18 cellular contexts compared by ENCODE assay signal in genomic region chr6:156942266-156942665, GRCh38.
DNase-seq lines count a peak whose midpoint lies in the region; ATAC-seq, FAIRE-seq and TF ChIP-seq lines count a peak whose summit lies in the region.
"Had no signal": no experiment of that assay in that cellular context is flagged by ENCODE, and none has a peak within 500 bp of the region (broad histone marks: within the 10 kb centered on the region; RNA-seq: fewer than 3 reads in every experiment).

No MANE protein-coding gene starts in this region.

- H3K4me3 Mint-ChIP-seq in GM23338, result no peak overlapping the region
- H3K4me3 Mint-ChIP-seq: activated naive CD8-positive, alpha-beta T cell; T-helper 1 cell treated with Interleukin-12 subunit alpha and Interleukin-12 subunit beta and Interleukin-4 antibody, amounts not matched to agents 30 μg/mL and 1 μg/mL, for 36 hours had no signal

- no peaks in the 10 kb centered on the region for H3K9me2 ChIP-seq in SK-N-SH
- no peaks in the 10 kb centered on the region for H3K9me2 ChIP-seq in GM23338 (ENCODE audit: insufficient read depth)

- H3F3A ChIP-seq in SK-N-SH (replicated peaks; ENCODE audit: insufficient read depth), result peaks cover 6% of the 10 kb centered on the region
- H3F3A ChIP-seq in GM23338 (replicated peaks; ENCODE audit: low read depth), result no peaks in the 10 kb centered on the region; the same call in 1 of the 2 replicates

- TF ChIP-seq EP300 in SK-N-SH (IDR thresholded peaks at IDR 0.05; ENCODE audit: borderline replicate concordance in 1 of 2, low read depth in 1 of 2, low read length in 1 of 2), result no peak

- no peak overlapping the region for H3K27ac Mint-ChIP-seq in GM23338
- H3K27ac Mint-ChIP-seq: activated naive CD8-positive, alpha-beta T cell; T-helper 1 cell treated with Interleukin-12 subunit alpha and Interleukin-12 subunit beta and Interleukin-4 antibody, amounts not matched to agents 30 μg/mL and 1 μg/mL, for 36 hours had no signal

- TF ChIP-seq RAD21 in SK-N-SH (IDR thresholded peaks at IDR 0.05; ENCODE audit: low read length), result no peak

- POLR2A ChIA-PET in SK-N-SH (lab: Yijun Ruan, JAX), result no interaction called here

- peaks cover 64% of the 10 kb centered on the region for H4K20me1 ChIP-seq in SK-N-SH (ENCODE audit: insufficient read depth)
- H4K20me1 ChIP-seq in GM23338 (replicated peaks; ENCODE audit: insufficient read depth), result no peaks in the 10 kb centered on the region

- H2AFZ ChIP-seq in SK-N-SH (ENCODE audit: low read depth), result no peak overlapping the region
- no peak overlapping the region for H2AFZ ChIP-seq in GM23338

- H3K4me1 Mint-ChIP-seq in GM23338, result peaks cover 68% of the 10 kb centered on the region

- CTCF ChIA-PET in SK-N-SH (lab: Yijun Ruan, JAX), result interaction anchor here (0.9 to 3.3 kb wide), 5 partner anchors 8 to 383 kb away, joined by 3 to 21 read pairs (median 3); no protein-coding TSS in a partner anchor

- no peak overlapping the region for H2BK15ac ChIP-seq in mesendoderm (replicated peaks; ENCODE audit: low read depth)

- H3K4me3 ChIP-seq in SK-N-SH (ENCODE audit: low read depth in 2 of 2, low read length in 1 of 2) (no peak overlapping the region), GM23338 (no peak overlapping the region), mesendoderm (ENCODE audit: low read length) (no peak overlapping the region)
- H3K4me3 ChIP-seq: esophagus muscularis mucosa, right atrium auricular region, vagina had no signal

- H3K79me2 ChIP-seq in SK-N-SH (ENCODE audit: insufficient read depth), result peaks cover 95% of the 10 kb centered on the region
- peaks cover 88% of the 10 kb centered on the region for H3K79me2 ChIP-seq in GM23338 (replicated peaks; ENCODE audit: insufficient read depth)
- H3K79me2 ChIP-seq in mesendoderm (ENCODE audit: control insufficient read depth, insufficient read depth, low read length), result peaks cover 37% of the 10 kb centered on the region

- H2BK5ac ChIP-seq in mesendoderm (ENCODE audit: low read length), result no peak overlapping the region

- H3K56ac ChIP-seq in mesendoderm (ENCODE audit: low read length), result no peak overlapping the region

- H3K27ac ChIP-seq in SK-N-SH (ENCODE audit: low read depth in 2 of 2, low read length in 1 of 2) (no peak overlapping the region), GM23338 (ENCODE audit: low read depth) (no peak overlapping the region; the same call in 1 of the 2 replicates), mesendoderm (ENCODE audit: low read depth, low read length) (no peak overlapping the region)
- H3K27ac ChIP-seq: esophagus muscularis mucosa, right atrium auricular region, vagina had no signal

- no peaks in the 10 kb centered on the region; the same call in 2 of the 3 replicates for H3K36me3 Mint-ChIP-seq in GM23338 (ENCODE audit: low read depth)
- H3K36me3 Mint-ChIP-seq: CD4-positive, alpha-beta memory T cell had no signal

- no peaks in the 10 kb centered on the region for H3K9me3 ChIP-seq in SK-N-SH
- H3K9me3 ChIP-seq: esophagus muscularis mucosa, right atrium auricular region, vagina had no signal

- H3K4ac ChIP-seq in mesendoderm (ENCODE audit: low read depth, low read length), result no peak overlapping the region

- no peak overlapping the region for H2AK5ac ChIP-seq in mesendoderm (ENCODE audit: low read length)

- DNase-seq in SK-N-SH (no peak), GM23338 (ENCODE audit: low spot score) (peak; percentile 49), RCC 7860 (ENCODE audit: low spot score) (peak; percentile 5), mesendoderm (peak; percentile 90), HT-29 (ENCODE audit: low spot score) (no peak)
- DNase-seq in stimulated activated naive CD4-positive, alpha-beta T cell treated with Interleukin-2 at 50 U/mL for 16 hours (lab: John Stamatoyannopoulos, UW), result no peak
- DNase-seq: ACHN; activated CD4-positive, alpha-beta T cell treated with anti-CD3 and anti-CD28 coated beads for 4 hours; CD4-positive, alpha-beta memory T cell; mesenchymal stem cell had no signal

- H3K36me3 ChIP-seq in SK-N-SH (replicated peaks in 1 of 2; ENCODE audit: control insufficient read depth in 1 of 2, insufficient read depth in 2 of 2, low read length in 1 of 2) (peaks cover 0 to 10% of the 10 kb centered on the region in 2 experiments), GM23338 (ENCODE audit: insufficient read depth) (no peaks in the 10 kb centered on the region), mesendoderm (ENCODE audit: control insufficient read depth, insufficient read depth, low read length) (no peaks in the 10 kb centered on the region)
- H3K36me3 ChIP-seq: esophagus muscularis mucosa, right atrium auricular region, vagina had no signal

- peaks cover 2% of the 10 kb centered on the region for H3K27me3 Mint-ChIP-seq in GM23338 (ENCODE audit: insufficient read depth, low read depth, poor library complexity)
- H3K27me3 Mint-ChIP-seq: activated naive CD8-positive, alpha-beta T cell; CD4-positive, alpha-beta memory T cell had no signal

- no peaks in the 10 kb centered on the region for H3K27me3 ChIP-seq in SK-N-SH (ENCODE audit: insufficient read depth)
- no peaks in the 10 kb centered on the region for H3K27me3 ChIP-seq in GM23338 (ENCODE audit: insufficient read depth)
- H3K27me3 ChIP-seq in mesendoderm (ENCODE audit: insufficient read depth, low read length, poor library complexity), result no peaks in the 10 kb centered on the region
- H3K27me3 ChIP-seq: esophagus muscularis mucosa, right atrium auricular region, vagina had no signal

- no peak overlapping the region for H3K23ac ChIP-seq in mesendoderm (ENCODE audit: low read length)

- no CpG with 5 or more reads among the region's 2 CpGs for WGBS in SK-N-SH (ENCODE audit: low lambda C conversion rate)
- no CpG with 5 or more reads among the region's 2 CpGs for WGBS in mesendoderm (ENCODE audit: extremely low coverage, insufficient coverage, low lambda C conversion rate)

- no peak overlapping the region for H3K18ac ChIP-seq in mesendoderm (ENCODE audit: low read length)

- TF ChIP-seq CTCF in SK-N-SH (IDR thresholded peaks at IDR 0.05) (no peak), GM23338 (conservative IDR thresholded peaks at IDR 0.05; ENCODE audit: low read depth in 2 of 2) (peak; percentile 12 to 54; a peak in 2 of 4 replicates)

- no peak for FAIRE-seq in RCC 7860 (lab: Jason Lieb, UNC)
- FAIRE-seq: GM12891 had no signal

- H3K9ac ChIP-seq in SK-N-SH, result no peak overlapping the region
- no peak overlapping the region for H3K9ac ChIP-seq in mesendoderm (ENCODE audit: low read length)

- ATAC-seq in SK-N-SH treated with all-trans-retinoic acid at 6 μM for 48 hours, result peak; percentile 35
- ATAC-seq in GM23338, result peak; percentile 41
- ATAC-seq in HG02798 (IDR thresholded peaks at IDR 0.05; ENCODE audit: poor library complexity, unreplicated experiment), result no peak

- peaks cover 10% of the 10 kb centered on the region for H3K79me1 ChIP-seq in mesendoderm (ENCODE audit: low read length)

- H4K5ac ChIP-seq in mesendoderm (ENCODE audit: low read length), result no peak overlapping the region

- no peak overlapping the region for H3K4me2 ChIP-seq in SK-N-SH
- H3K4me2 ChIP-seq in GM23338, result no peak overlapping the region
- H3K4me2 ChIP-seq in mesendoderm (ENCODE audit: low read length), result no peak overlapping the region

- H3K4me1 ChIP-seq in SK-N-SH (ENCODE audit: control insufficient read depth in 1 of 2, insufficient read depth in 2 of 2, low read depth in 1 of 2, low read length in 1 of 2) (peaks cover 6 to 11% of the 10 kb centered on the region in 2 experiments; a peak in 3 of 4 replicates), GM23338 (ENCODE audit: insufficient read depth) (peaks cover 50% of the 10 kb centered on the region), mesendoderm (ENCODE audit: control insufficient read depth, low read depth, low read length) (peaks cover 3% of the 10 kb centered on the region)

- H4K8ac ChIP-seq in mesendoderm (ENCODE audit: low read depth, low read length), result no peak overlapping the region

- H3K9me3 Mint-ChIP-seq in GM23338, result no peaks in the 10 kb centered on the region
- H3K9me3 Mint-ChIP-seq: CD4-positive, alpha-beta memory T cell; T-helper 1 cell treated with Interleukin-12 subunit alpha and Interleukin-12 subunit beta and Interleukin-4 antibody, amounts not matched to agents 30 μg/mL and 1 μg/mL, for 36 hours had no signal

- no peak overlapping the region for H2BK120ac ChIP-seq in mesendoderm (ENCODE audit: low read depth, low read length)

TF ChIP-seq in SK-N-SH treated with all-trans-retinoic acid at 6 μM for 48 hours, 23 proteins besides CTCF, POLR2A, EP300 and RAD21 (continues in another document):
- no peak for TF ChIP-seq ZNF70 (CRISPR knock-in tag; IDR thresholded peaks at IDR 0.05)

TF ChIP-seq in SK-N-SH, 30 proteins besides CTCF, POLR2A, EP300 and RAD21 (continues in another document):
- TF ChIP-seq POLR2AphosphoS5 (IDR thresholded peaks at IDR 0.05; ENCODE audit: low read depth, low read length), result no peak
- no peak for TF ChIP-seq RCOR1 (IDR thresholded peaks at IDR 0.05; ENCODE audit: low read length)
- no peak for TF ChIP-seq SMC3 (IDR thresholded peaks at IDR 0.05; ENCODE audit: low read depth, low read length)
- TF ChIP-seq PBX3 (IDR thresholded peaks at IDR 0.05), result no peak

TF ChIP-seq in GM23338, 12 proteins besides CTCF, POLR2A, EP300 and RAD21 (continues in another document):
- TF ChIP-seq POLR2AphosphoS5 (IDR thresholded peaks at IDR 0.05; ENCODE audit: low read depth), result no peak
- TF ChIP-seq EZH2 (IDR thresholded peaks at IDR 0.05; ENCODE audit: low read depth, unreplicated experiment), result no peak

Comparison
In these comparisons a context has a peak if more than half of its experiments do, and no peak if none do; other contexts are left out.
1. DNase-seq: peak in GM23338 (single experiment), RCC 7860 (single experiment) and mesendoderm (single experiment); none in SK-N-SH (single experiment), stimulated activated naive CD4-positive, alpha-beta T cell treated with Interleukin-2 at 50 U/mL for 16 hours (single experiment) and HT-29 (single experiment).